In the genomic region with DNA sequence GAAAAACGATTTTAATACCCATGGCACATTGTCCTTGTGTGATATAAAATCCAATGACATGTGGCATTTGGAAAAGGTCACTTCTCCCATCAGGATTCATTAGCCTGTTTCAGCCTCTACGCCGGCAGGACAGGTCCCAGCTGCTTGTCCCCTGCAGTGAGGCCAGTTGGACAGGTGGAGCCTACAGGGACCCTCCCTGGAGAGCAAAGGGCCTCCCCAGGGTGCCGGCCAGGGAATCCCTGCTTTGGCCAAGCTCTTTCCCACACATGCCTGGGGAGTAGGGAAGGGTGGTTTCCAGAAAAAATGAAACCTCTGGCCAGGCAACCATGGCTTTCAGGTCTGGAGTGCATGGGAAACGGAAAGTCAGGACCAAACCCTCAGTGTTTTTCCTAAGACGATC, we compare ENCODE assay signal across 25 cellular contexts.
"Had no signal": no experiment of that assay in that cellular context is flagged by ENCODE, and none has a peak within 500 bp of the region (broad histone marks: within the 10 kb centered on the region; RNA-seq: fewer than 3 reads in every experiment).

No MANE protein-coding gene starts in this region.

- FAIRE-seq: astrocyte, frontal cortex had no signal

- H3K4me3 ChIP-seq: colonic mucosa had no signal

- ATAC-seq: activated naive CD4-positive, alpha-beta T cell treated with anti-CD3 and anti-CD28 coated beads, Interleukin-2, amount 50 U/mL, for 72 hours; activated T-cell treated with anti-CD3 and anti-CD28 coated beads, Interleukin-2, amount 50 U/mL, for 72 hours; esophagus mucosa had no signal

- DNase-seq: activated CD4-positive, alpha-beta memory T cell treated with anti-CD3 and anti-CD28 coated beads, Interleukin-2, amount 10 ng/mL, durations not matched to agents 7 days and 5 days; activated CD4-positive, alpha-beta T cell treated with anti-CD3 and anti-CD28 coated beads for 1 hour; activated CD4-positive, alpha-beta T cell treated with anti-CD3 and anti-CD28 coated beads for 4 hours; activated CD4-positive, alpha-beta T cell treated with anti-CD3 and anti-CD28 coated beads, Interleukin-2, amount 10 ng/mL, durations not matched to agents 7 days and 5 days; activated CD4-positive, alpha-beta T cell treated with anti-CD3 and anti-CD28 coated beads, Interleukin-2, amount 50 U/mL, for 4 hours; activated CD8-positive, alpha-beta memory T cell treated with anti-CD3 and anti-CD28 coated beads, Interleukin-2, amount 50 U/mL, for 48 hours; activated gamma-delta T cell; activated naive CD4-positive, alpha-beta T cell; activated naive CD4-positive, alpha-beta T cell treated with anti-CD3 and anti-CD28 coated beads, Interleukin-2, amount 10 ng/mL, durations not matched to agents 7 days and 5 days; activated naive CD8-positive, alpha-beta T cell treated with anti-CD3 and anti-CD28 coated beads, Interleukin-2, amount 10 ng/mL, durations not matched to agents 7 days and 5 days; activated T-cell treated with anti-CD3 and anti-CD28 coated beads for 4 hours; activated T-cell treated with anti-CD3 and anti-CD28 coated beads, Interleukin-2, amount 50 U/mL, for 24 hours; activated T-cell treated with anti-CD3 and anti-CD28 coated beads, Interleukin-2, amount 50 U/mL, for 72 hours; anterior cingulate cortex; brain microvascular endothelial cell; colonic mucosa; effector memory CD4-positive, alpha-beta T cell; endodermal cell; foreskin fibroblast; head of caudate nucleus; T-helper 2 cell had no signal

- H3K27ac ChIP-seq: brain microvascular endothelial cell, colonic mucosa had no signal
